In the genomic region with DNA sequence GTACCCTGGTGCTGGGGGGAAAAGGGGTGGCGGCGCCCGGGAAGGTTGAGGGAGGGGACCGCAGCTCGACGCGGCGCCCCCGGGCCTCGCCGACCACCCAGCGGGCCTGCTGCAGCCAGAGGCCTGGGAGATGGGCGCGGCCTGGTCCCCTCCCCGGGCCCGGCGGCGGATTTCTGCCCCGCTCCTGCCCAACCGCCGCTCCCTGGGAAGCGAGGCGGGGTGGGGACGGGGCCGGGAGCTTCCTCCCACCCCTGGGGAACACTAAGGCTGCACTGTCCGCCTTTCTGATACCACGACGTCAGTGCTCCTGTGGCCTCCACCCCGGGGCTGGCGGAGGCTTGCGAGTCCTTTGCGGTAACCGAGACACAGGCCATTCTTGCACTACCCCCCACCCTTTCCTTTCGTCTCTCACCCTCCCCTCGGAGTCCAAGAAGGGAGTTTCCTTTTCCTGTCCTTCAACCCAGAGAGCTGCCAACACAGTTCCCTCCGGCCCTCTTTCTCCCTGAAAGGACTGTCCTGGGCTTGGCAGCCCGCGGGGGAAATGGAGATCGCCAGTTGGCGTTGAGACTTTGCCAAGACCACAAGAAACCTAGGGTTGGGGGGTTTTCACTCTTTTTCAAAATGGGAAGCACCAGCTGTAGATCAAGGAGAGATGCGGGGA, we compare ENCODE assay signal across 8 cellular contexts. TPM values are rescaled to one million over a fixed set of nuclear protein-coding genes. Genes with fewer than 3 reads are reported as not detected.
DNase-seq lines count a peak whose midpoint lies in the region; ATAC-seq, FAIRE-seq and TF ChIP-seq lines count a peak whose summit lies in the region.

No MANE protein-coding gene starts in this region.

- peak overlapping the region; percentile 93 for H3K4me3 Mint-ChIP-seq in progenitor cell of endocrine pancreas (ENCODE audit: low read depth)

- WGBS in right cardiac atrium = 1% methylated on average over 41 of the region's 41 CpGs

- peak; percentile 33 for DNase-seq in GF-D8 (lab: John Stamatoyannopoulos, UW)
- peak; percentile 14 for DNase-seq in HTR-8/SVneo (ENCODE audit: insufficient read length, low spot score)
- peak; percentile 67 to 90 for DNase-seq in SJSA1 (ENCODE audit: low read depth in 1 of 2, low spot score in 2 of 2)
- peak in 52 of 58 donors; percentile 11 to 79 (median 56) for DNase-seq in anterior cingulate cortex (lab: John Stamatoyannopoulos, UW)
- peak; percentile 71 to 87 (median 85) for DNase-seq in right cardiac atrium
- no peak for DNase-seq in progenitor cell of endocrine pancreas (ENCODE audit: low spot score, unreplicated experiment)
- no peak for DNase-seq in NCI-H128 (lab: John Stamatoyannopoulos, UW; ENCODE audit: unreplicated experiment)

- H3K4me3 ChIP-seq in SJSA1 (peak overlapping the region; percentile 81), right cardiac atrium (ENCODE audit: low read length) (peak overlapping the region; percentile 74)

- peaks cover 3% of the 10 kb centered on the region for H3K27me3 Mint-ChIP-seq in progenitor cell of endocrine pancreas

- no peaks in the 10 kb centered on the region for H3K9me3 Mint-ChIP-seq in progenitor cell of endocrine pancreas (ENCODE audit: low read depth)

- H3K4me1 Mint-ChIP-seq in progenitor cell of endocrine pancreas (ENCODE audit: low read depth) = peaks cover 19% of the 10 kb centered on the region

- peak overlapping the region; percentile 98 for H3K27ac Mint-ChIP-seq in progenitor cell of endocrine pancreas

- ATAC-seq in GM21528 (IDR thresholded peaks at IDR 0.05; ENCODE audit: low FRiP score, unreplicated experiment) (peak; percentile 38), right cardiac atrium (peak; percentile 76 to 84)

- intact Hi-C loops in right cardiac atrium (cut with DNase I) = no loop called here

- H3K27ac ChIP-seq in SJSA1 (peak overlapping the region; percentile 84), right cardiac atrium (ENCODE audit: low read length) (peak overlapping the region; percentile 88)

- H3K9me3 ChIP-seq in SJSA1 (replicated peaks) (no peaks in the 10 kb centered on the region), right cardiac atrium (ENCODE audit: control insufficient read depth, low read length) (no peaks in the 10 kb centered on the region)

- H3K36me3 ChIP-seq in SJSA1 = peaks cover 23% of the 10 kb centered on the region

- H3K4me1 ChIP-seq in SJSA1 (replicated peaks) (peaks cover 8% of the 10 kb centered on the region; the same call in 1 of the 2 replicates), right cardiac atrium (ENCODE audit: control insufficient read depth, insufficient read depth, low read length) (no peaks in the 10 kb centered on the region)

- peaks cover 3% of the 10 kb centered on the region for H3K36me3 Mint-ChIP-seq in progenitor cell of endocrine pancreas (ENCODE audit: insufficient read depth)

- no peaks in the 10 kb centered on the region for H3K27me3 ChIP-seq in SJSA1 (replicated peaks)
- H3K27me3 ChIP-seq in right cardiac atrium (ENCODE audit: control insufficient read depth, insufficient read depth) = no peaks in the 10 kb centered on the region

- FAIRE-seq in HTR-8/SVneo (lab: Jason Lieb, UNC) = no peak

- no peak for TF ChIP-seq CTCF in progenitor cell of endocrine pancreas (IDR thresholded peaks at IDR 0.05; ENCODE audit: unreplicated experiment)

RNA-seq across cellular contexts. Expression of gene SH3GLB1, which starts 0.7 kb away (rescaled TPM):
- total RNA-seq in SJSA1 (2014; rRNA removed; shearing (Covaris generic)) = 42.2 and 44.0 TPM in 2 replicates
- total RNA-seq in right cardiac atrium (100 to 1,000 TPM in 3 of 4 donors, 10 to 100 TPM in 1; 99.2 to 103 (median 102) TPM), progenitor cell of endocrine pancreas (48.5 and 50.0 TPM in 2 replicates)
- polyA plus RNA-seq in right cardiac atrium = 38.8 TPM

Comparison
In these comparisons a context has a peak if more than half of its experiments do, and no peak if none do; other contexts are left out.
1. DNase-seq: peak in GF-D8 (single experiment), HTR-8/SVneo (single experiment), SJSA1 (2 of 2), anterior cingulate cortex (52 of 58) and right cardiac atrium (3 of 3); none in progenitor cell of endocrine pancreas (single experiment) and NCI-H128 (single experiment).